ENCODE assay signal across 8 cellular contexts in the genomic region with DNA sequence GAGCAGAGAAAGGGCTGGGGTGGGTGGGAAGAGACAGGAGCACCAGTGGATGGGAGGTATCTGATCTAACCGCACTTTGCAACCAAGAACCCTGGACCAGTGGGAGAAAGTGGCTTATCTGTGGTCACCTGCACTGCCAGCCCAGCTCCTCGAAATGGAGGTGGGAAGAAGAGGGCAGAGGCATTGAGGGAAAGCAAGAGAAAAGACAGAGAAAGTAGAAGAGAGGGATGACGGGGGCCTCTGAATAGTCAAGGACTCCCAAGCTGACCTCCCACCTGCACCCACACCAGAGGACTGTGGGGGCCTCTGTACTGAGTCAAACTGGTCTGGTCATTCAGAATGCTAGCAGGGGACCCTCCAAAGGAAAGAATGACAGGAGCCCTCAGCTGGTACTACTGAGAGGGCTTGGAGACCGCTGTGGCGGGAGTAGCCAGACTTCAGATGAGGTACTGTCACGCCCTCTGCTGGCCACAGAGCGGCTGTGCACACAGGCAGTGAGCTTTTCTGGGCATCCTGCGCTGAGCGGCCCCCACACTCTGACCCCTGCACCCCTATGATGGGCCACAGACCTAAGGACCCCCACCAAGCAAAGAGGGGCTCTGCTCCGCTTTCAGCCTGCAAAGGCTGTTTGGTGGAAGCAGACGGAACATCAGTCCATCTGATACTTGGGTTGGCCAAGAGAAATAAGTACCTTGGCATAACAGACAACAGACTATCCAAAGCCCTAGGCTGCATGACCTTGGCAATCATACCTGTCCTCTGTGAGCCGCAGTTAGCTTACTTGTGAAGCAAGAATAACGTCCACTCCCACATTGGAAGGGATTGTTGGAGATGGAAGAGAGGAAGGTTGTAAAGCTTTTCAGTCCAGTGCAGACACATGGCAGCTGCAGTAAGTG.
DNase-seq lines count a peak whose midpoint lies in the region; ATAC-seq and TF ChIP-seq lines count a peak whose summit lies in the region.

No MANE protein-coding gene starts in this region.

- H3K9me3 ChIP-seq in ovary (no peaks in the 10 kb centered on the region), thyroid gland (no peaks in the 10 kb centered on the region)

- no peaks in the 10 kb centered on the region for H3K36me3 ChIP-seq in ovary
- H3K36me3 ChIP-seq in thyroid gland = no peaks in the 10 kb centered on the region

- whole genome bisulfite sequencing in ovary, 3 donors = 17 to 24% (median 19%) methylated on average over 13 of the region's 13 CpGs
- WGBS in thyroid gland, 2 donors = 24 to 32% methylated on average over 12 to 13 of the region's 13 CpGs

- H3K27me3 ChIP-seq in ovary = no peaks in the 10 kb centered on the region
- H3K27me3 ChIP-seq in thyroid gland = no peaks in the 10 kb centered on the region

- TF ChIP-seq CTCF in ovary (IDR thresholded peaks at IDR 0.05) = peak; percentile 64 to 88 (median 68)
- peak; percentile 84 to 97 (median 93) for TF ChIP-seq CTCF in thyroid gland (IDR thresholded peaks at IDR 0.05)

- no peak for TF ChIP-seq EP300 in ovary (IDR thresholded peaks at IDR 0.05)

- H3K4me3 ChIP-seq in ovary (no peak overlapping the region), thyroid gland (replicated peaks in 1 of 3) (no peak overlapping the region)

- DNase-seq in DMS53 treated with DMSO at 0.1 percent for 48 hours (lab: John Stamatoyannopoulos, UW; ENCODE audit: unreplicated experiment) (peak; percentile 46), HT-29 (ENCODE audit: low spot score) (peak; percentile 78), RPMI7951 (ENCODE audit: low read depth) (peak; percentile 58), germinal center (ENCODE audit: low spot score) (peak; percentile 70), ovary (peak; percentile 63 to 85 (median 72)), thyroid gland (peak; percentile 81 to 86)
- DNase-seq in activated effector memory CD4-positive, alpha-beta T cell treated with anti-CD3 and anti-CD28 coated beads, Interleukin-2, amount 50 U/mL, for 16 hours = peak; percentile 79

- no peak for ATAC-seq in GM18517 (IDR thresholded peaks at IDR 0.05; ENCODE audit: unreplicated experiment)

- no peak overlapping the region for H3K27ac ChIP-seq in ovary
- H3K27ac ChIP-seq in thyroid gland = no peak overlapping the region

- H3K4me1 ChIP-seq in ovary (ENCODE audit: insufficient read depth) = peaks cover 16% of the 10 kb centered on the region
- peaks cover 20 to 34% of the 10 kb centered on the region in 2 donors for H3K4me1 ChIP-seq in thyroid gland

- TF ChIP-seq POLR2A in ovary (IDR thresholded peaks at IDR 0.05) (no peak), thyroid gland (IDR thresholded peaks at IDR 0.05) (no peak)

- intact Hi-C loops in ovary (cut with DNase I) (loop anchor here (2.0 to 10.0 kb wide), 5 partner anchors 130 to 272 kb away; no protein-coding TSS in a partner anchor), thyroid gland (cut with DNase I) (loop anchor here (5.0 to 10.0 kb wide), 3 partner anchors 32 to 270 kb away; no protein-coding TSS in a partner anchor)
